1 cellular context compared by ENCODE assay signal in the genomic region with DNA sequence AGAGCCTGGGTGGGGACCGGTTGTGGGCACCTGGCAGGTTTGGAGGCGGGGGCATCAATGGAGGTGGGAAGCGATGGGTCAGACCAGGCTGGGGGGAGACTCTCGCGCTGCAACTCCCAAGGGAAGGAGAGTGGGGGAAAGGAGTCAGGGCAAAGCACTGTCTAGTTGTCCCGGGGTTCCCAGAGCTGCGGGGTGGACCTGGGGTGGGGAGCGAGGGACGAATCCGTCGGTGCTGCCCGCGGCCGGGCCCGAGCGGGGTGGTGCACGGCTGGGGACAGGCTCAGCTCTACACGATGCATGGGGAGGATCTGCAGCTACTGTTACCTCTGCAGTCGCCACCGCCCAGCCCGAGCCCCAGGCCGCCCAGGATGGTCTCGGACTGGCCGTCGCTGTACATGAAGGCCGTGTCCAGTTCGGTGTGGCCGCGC.
TF ChIP-seq lines count a peak whose summit lies in the region.

No MANE protein-coding gene starts in this region.

TF ChIP-seq in SK-N-SH, 30 proteins besides CTCF, POLR2A, EP300 and RAD21 (continued from another document):
- TF ChIP-seq POLR2AphosphoS5 (IDR thresholded peaks at IDR 0.05; ENCODE audit: low read depth, low read length): no peak
